ENCODE assay signal across 8 cellular contexts in genomic region chr1:103525114-103525606, GRCh38. TPM values are rescaled to one million over a fixed set of nuclear protein-coding genes. Genes with fewer than 3 reads are reported as not detected.
A peak's percentile ranks its signal among the peaks of the same experiment; 100 is the strongest.
DNase-seq lines count a peak whose midpoint lies in the region; ATAC-seq and TF ChIP-seq lines count a peak whose summit lies in the region.

No MANE protein-coding gene starts in this region.

- H3K9me3 ChIP-seq in GM23248 (ENCODE audit: low read depth): no peaks in the 10 kb centered on the region

- H3K27ac ChIP-seq in GM23248: no peak overlapping the region

- H4K20me1 ChIP-seq in GM23248 (ENCODE audit: insufficient read depth): no peaks in the 10 kb centered on the region

- 11 to 28% methylated on average over 6 to 14 of the region's 34 CpGs for WGBS in GM23248 (ENCODE audit: low coverage in 1 of 2, low lambda C conversion rate in 2 of 2, missing lambda C conversion rate in 2 of 2), 2 experiments

- peak overlapping the region; percentile 72 for H3K4me3 ChIP-seq in GM23248
- H3K4me3 ChIP-seq in epithelial cell of esophagus (ENCODE audit: low read length): peak overlapping the region; percentile 39

- H3K4me3 Mint-ChIP-seq in activated CD8-positive, alpha-beta memory T cell treated with anti-CD3 and anti-CD28 coated beads, Interleukin-2, amount 10 ng/mL, durations not matched to agents 7 days and 5 days: peak overlapping the region; percentile 76
- H3K4me3 Mint-ChIP-seq in mesothelial cell of epicardium: peak overlapping the region; percentile 72

- peaks cover 21% of the 10 kb centered on the region for H3K36me3 Mint-ChIP-seq in activated CD8-positive, alpha-beta memory T cell treated with anti-CD3 and anti-CD28 coated beads, Interleukin-2, amount 10 ng/mL, durations not matched to agents 7 days and 5 days
- peaks cover 14% of the 10 kb centered on the region for H3K36me3 Mint-ChIP-seq in mesothelial cell of epicardium

- peaks cover 4% of the 10 kb centered on the region for H3K27me3 Mint-ChIP-seq in activated CD8-positive, alpha-beta memory T cell treated with anti-CD3 and anti-CD28 coated beads, Interleukin-2, amount 10 ng/mL, durations not matched to agents 7 days and 5 days
- no peaks in the 10 kb centered on the region for H3K27me3 Mint-ChIP-seq in mesothelial cell of epicardium (ENCODE audit: low read depth)

- peaks cover 37% of the 10 kb centered on the region for H3K4me1 Mint-ChIP-seq in activated CD8-positive, alpha-beta memory T cell treated with anti-CD3 and anti-CD28 coated beads, Interleukin-2, amount 10 ng/mL, durations not matched to agents 7 days and 5 days
- H3K4me1 Mint-ChIP-seq in mesothelial cell of epicardium: peaks cover 35% of the 10 kb centered on the region

- no peaks in the 10 kb centered on the region for H3K27me3 ChIP-seq in GM23248 (replicated peaks; ENCODE audit: insufficient read depth)

- H3K79me2 ChIP-seq in GM23248 (ENCODE audit: insufficient read depth): peaks cover 40% of the 10 kb centered on the region

- peak overlapping the region; percentile 54 for H3K27ac Mint-ChIP-seq in activated CD8-positive, alpha-beta memory T cell treated with anti-CD3 and anti-CD28 coated beads, Interleukin-2, amount 10 ng/mL, durations not matched to agents 7 days and 5 days
- H3K27ac Mint-ChIP-seq in mesothelial cell of epicardium: peak overlapping the region; percentile 80

- peak overlapping the region; percentile 92 for H2AFZ ChIP-seq in GM23248

- no peaks in the 10 kb centered on the region for H3K9me2 ChIP-seq in GM23248 (ENCODE audit: insufficient read depth)

- H3K4me1 ChIP-seq in GM23248 (ENCODE audit: insufficient read depth): peaks cover 14% of the 10 kb centered on the region

- CTCF ChIA-PET in activated CD8-positive, alpha-beta memory T cell treated with anti-CD3 and anti-CD28 coated beads, Interleukin-2, amount 10 ng/mL, durations not matched to agents 7 days and 5 days (lab: Charles Lee): interaction anchor here (0.8 to 1.6 kb wide), 2 partner anchors 11 kb away, joined by 3 to 6 read pairs; no protein-coding TSS in a partner anchor

- ATAC-seq in activated CD8-positive, alpha-beta memory T cell treated with anti-CD3 and anti-CD28 coated beads, Interleukin-2, amount 10 ng/mL, durations not matched to agents 7 days and 5 days: peak; percentile 71

- TF ChIP-seq CTCF in epithelial cell of esophagus (IDR thresholded peaks at IDR 0.05; ENCODE audit: insufficient read depth, low read depth, low read length, missing control alignments) (no peak), mesothelial cell of epicardium (IDR thresholded peaks at IDR 0.05; ENCODE audit: unreplicated experiment) (no peak)

- no peaks in the 10 kb centered on the region for H3K36me3 ChIP-seq in GM23248 (ENCODE audit: low read depth)

- H3K4me2 ChIP-seq in GM23248 (ENCODE audit: unreplicated experiment): peak overlapping the region; percentile 74

- in situ Hi-C loops in GM23248 (cut with MboI): no loop called here

- 0 out of 2 replicates have a peak, but pooled peaks cover 7% of the 10 kb centered on the region for H3F3A ChIP-seq in GM23248 (ENCODE audit: insufficient read depth)

- DNase-seq in activated CD8-positive, alpha-beta memory T cell treated with anti-CD3 and anti-CD28 coated beads, Interleukin-2, amount 10 ng/mL, durations not matched to agents 7 days and 5 days: no peak
- no peak for DNase-seq in activated CD8-positive, alpha-beta memory T cell treated with anti-CD3 and anti-CD28 coated beads, Interleukin-2, amount 50 U/mL, for 48 hours
- DNase-seq in GM23248 (peak; percentile 75), HuH-7.5 (ENCODE audit: low spot score) (peak; percentile 20), SKM-1 (lab: John Stamatoyannopoulos, UW; ENCODE audit: unreplicated experiment) (peak; percentile 21), epithelial cell of esophagus (ENCODE audit: low read depth) (peak; percentile 66), mesothelial cell of epicardium (ENCODE audit: low spot score in 2 of 2, unreplicated experiment in 2 of 2) (no peak), NCI-H1694 (lab: John Stamatoyannopoulos, UW) (no peak)

- 0 out of 2 replicates have a peak overlapping the region, but pooled peaks have one; percentile 41 for H3K9ac ChIP-seq in GM23248

- H3K9me3 Mint-ChIP-seq in activated CD8-positive, alpha-beta memory T cell treated with anti-CD3 and anti-CD28 coated beads, Interleukin-2, amount 10 ng/mL, durations not matched to agents 7 days and 5 days (ENCODE audit: low read depth): no peaks in the 10 kb centered on the region
- peaks cover 8% of the 10 kb centered on the region for H3K9me3 Mint-ChIP-seq in mesothelial cell of epicardium

RNA-seq across cellular contexts. Expression of gene RNPC3, which starts 0.3 kb away (rescaled TPM):
- total RNA-seq in activated CD8-positive, alpha-beta memory T cell treated with anti-CD3 and anti-CD28 coated beads, Interleukin-2, amount 10 ng/mL, durations not matched to agents 7 days and 5 days: 10 to 100 TPM; 20.6 to 27.7 TPM
- total RNA-seq in GM23248 (2014; rRNA removed; shearing (Covaris generic)): 4.4 TPM in 2 replicates
- polyA plus RNA-seq in GM23248 (2016; fragmentation: Nextera tagmentation; extraction: Ambion mirVana): 6.8 and 8.1 TPM in 2 replicates
- total RNA-seq in mesothelial cell of epicardium: 28.4 to 30.0 TPM (median 29.6 TPM) in 3 replicates

RNA-seq across cellular contexts. Expression of gene AMY2B, which starts 46.2 kb away (rescaled TPM):
- total RNA-seq in activated CD8-positive, alpha-beta memory T cell treated with anti-CD3 and anti-CD28 coated beads, Interleukin-2, amount 10 ng/mL, durations not matched to agents 7 days and 5 days: 1 to 10 TPM; 5.0 to 8.0 TPM
- total RNA-seq in GM23248 (2014; rRNA removed; shearing (Covaris generic)): 1.1 and 2.5 TPM in 2 replicates
- 0.63 and 0.94 TPM in 2 replicates for polyA plus RNA-seq in GM23248 (2016; fragmentation: Nextera tagmentation; extraction: Ambion mirVana)
- total RNA-seq in mesothelial cell of epicardium: 12.3 to 12.7 TPM (median 12.6 TPM) in 3 replicates

Comparison
In these comparisons a context has a peak if more than half of its experiments do, and no peak if none do; other contexts are left out.
1. DNase-seq: peak in GM23248 (single experiment), HuH-7.5 (single experiment), SKM-1 (single experiment) and epithelial cell of esophagus (single experiment); none in activated CD8-positive, alpha-beta memory T cell treated with anti-CD3 and anti-CD28 coated beads, Interleukin-2, amount 10 ng/mL, durations not matched to agents 7 days and 5 days (single experiment), activated CD8-positive, alpha-beta memory T cell treated with anti-CD3 and anti-CD28 coated beads, Interleukin-2, amount 50 U/mL, for 48 hours (single experiment), mesothelial cell of epicardium (0 of 2) and NCI-H1694 (single experiment).